In the genomic region with DNA sequence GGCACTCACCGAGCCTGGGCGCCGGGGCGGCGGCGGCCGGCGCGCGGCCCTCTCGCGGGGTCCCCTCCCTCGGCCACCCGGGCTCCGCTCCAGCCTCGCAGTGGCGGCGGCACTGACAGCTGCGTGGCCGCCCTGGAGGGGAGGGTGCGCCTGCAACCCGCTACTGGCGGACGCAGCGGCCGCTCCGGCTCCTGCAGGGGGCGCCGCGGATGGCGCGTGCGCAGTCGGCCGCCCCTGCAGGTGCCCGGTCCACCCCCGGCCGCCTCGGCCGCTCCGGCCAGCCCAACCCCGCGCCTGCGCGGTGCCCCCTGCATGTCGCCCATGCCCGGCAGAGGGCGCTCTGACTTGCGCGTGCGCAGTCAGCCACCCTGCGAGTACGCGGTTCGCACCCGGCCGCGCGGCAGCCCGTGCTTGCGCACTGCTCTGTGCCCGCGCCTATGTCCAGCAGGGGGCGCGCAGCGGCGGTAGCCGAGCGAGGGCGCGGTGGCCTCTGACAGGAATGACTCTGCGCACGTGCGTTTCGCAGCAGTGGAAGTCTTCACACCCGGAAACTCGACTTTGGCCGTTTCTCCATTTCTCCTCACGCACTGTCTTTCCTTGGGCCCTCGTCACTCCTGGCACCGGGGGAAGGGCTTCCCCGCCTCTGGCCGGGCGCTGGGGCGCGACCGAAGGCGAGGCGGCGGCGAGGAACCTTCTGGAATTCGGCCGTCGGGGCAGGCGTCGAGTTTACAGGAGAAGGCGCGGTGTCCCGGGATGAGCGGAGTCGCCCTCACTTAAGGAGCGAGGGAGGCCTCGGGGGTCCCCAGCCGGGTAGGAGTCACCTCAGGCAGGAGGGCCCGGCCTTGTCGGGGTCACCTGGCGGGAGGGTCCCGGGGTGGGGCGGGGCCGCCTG, we compare ENCODE assay signal across 8 cellular contexts. TPM values are rescaled to one million over a fixed set of nuclear protein-coding genes. Genes with fewer than 3 reads are reported as not detected.
DNase-seq lines count a peak whose midpoint lies in the region; ATAC-seq and TF ChIP-seq lines count a peak whose summit lies in the region.

Gene ABCA3, minus strand, starts transcription at position 165 of the 892 bp plus-strand sequence. CDS start 14,262 bp downstream, outside the sequence.

- peaks cover 2% of the 10 kb centered on the region for H3K27me3 ChIP-seq in CD4-positive, CD25-positive, alpha-beta regulatory T cell (ENCODE audit: control insufficient read depth, insufficient read depth, low read length)
- peaks cover 8 to 18% of the 10 kb centered on the region in 2 donors for H3K27me3 ChIP-seq in duodenal mucosa (ENCODE audit: control insufficient read depth in 1 of 2, insufficient read depth in 2 of 2, low read length in 2 of 2)

- peak; percentile 92 for ATAC-seq in CD4-positive, CD25-positive, alpha-beta regulatory T cell (ENCODE audit: low read depth in 2 of 2)
- ATAC-seq in GM19395 (IDR thresholded peaks at IDR 0.05; ENCODE audit: unreplicated experiment) (peak; percentile 72), HG03558 (IDR thresholded peaks at IDR 0.05; ENCODE audit: extremely low read depth, unreplicated experiment) (peak; percentile 72)

- peaks cover 24% of the 10 kb centered on the region for H3K27me3 Mint-ChIP-seq in CD4-positive, CD25-positive, alpha-beta regulatory T cell

- no peak for TF ChIP-seq POLR2A in lower leg skin (IDR thresholded peaks at IDR 0.05)

- H3K4me3 Mint-ChIP-seq in CD4-positive, CD25-positive, alpha-beta regulatory T cell, result peak within 1 kb of the TSS; percentile 84 to 88 (median 88)

- peak within 1 kb of the TSS; percentile 48 for H3K4me3 ChIP-seq in CD4-positive, CD25-positive, alpha-beta regulatory T cell (ENCODE audit: low read depth, low read length)
- H3K4me3 ChIP-seq in duodenal mucosa (ENCODE audit: low read depth in 1 of 2, low read length in 2 of 2), result peak within 1 kb of the TSS; percentile 69 to 72
- peak within 1 kb of the TSS; percentile 60 for H3K4me3 ChIP-seq in lower leg skin (ENCODE audit: low read depth, poor library complexity, severe bottlenecking)

- no peak within 1 kb of the TSS for H3K27ac ChIP-seq in CD4-positive, CD25-positive, alpha-beta regulatory T cell (ENCODE audit: insufficient read depth, low read length, poor library complexity, severe bottlenecking)
- H3K27ac ChIP-seq in duodenal mucosa (ENCODE audit: low read depth, low read length), result no peak within 1 kb of the TSS

- no peaks in the 10 kb centered on the region for H3K9me3 ChIP-seq in CD4-positive, CD25-positive, alpha-beta regulatory T cell (ENCODE audit: control insufficient read depth in 2 of 2, low read length in 2 of 2)
- no peaks in the 10 kb centered on the region for H3K9me3 ChIP-seq in duodenal mucosa (ENCODE audit: control insufficient read depth in 1 of 2, low read length in 2 of 2)

- H3K4me1 Mint-ChIP-seq in CD4-positive, CD25-positive, alpha-beta regulatory T cell, result peaks cover 0 to 18% (median 12%) of the 10 kb centered on the region in 4 donors

- WGBS in lower leg skin, 2 donors, result 9 to 24% methylated on average over 35 to 62 of the region's 110 CpGs

- peak; percentile 81 to 93 (median 91) for DNase-seq in CD4-positive, CD25-positive, alpha-beta regulatory T cell
- DNase-seq in NCI-H748 (lab: John Stamatoyannopoulos, UW; ENCODE audit: unreplicated experiment) (peak; percentile 88), lower leg skin (ENCODE audit: low spot score in 2 of 2) (peak; percentile 86 to 98)
- peak; percentile 95 for DNase-seq in activated CD4-positive, alpha-beta T cell treated with anti-CD3 and anti-CD28 coated beads, Interleukin-2, amount 50 U/mL, for 48 hours
- DNase-seq in stimulated activated CD4-positive, alpha-beta T cell treated with anti-CD3 and anti-CD28 coated beads, Interleukin-4, amount 100 ng/mL, for 48 hours (ENCODE audit: low read depth in 2 of 2), result peak; percentile 91 to 96

- peaks cover 14% of the 10 kb centered on the region for H3K4me1 ChIP-seq in CD4-positive, CD25-positive, alpha-beta regulatory T cell (ENCODE audit: control insufficient read depth, insufficient read depth, low read length, poor library complexity, severe bottlenecking)
- H3K4me1 ChIP-seq in duodenal mucosa (ENCODE audit: control insufficient read depth in 1 of 2, insufficient read depth in 2 of 2, low read length in 2 of 2), result peaks cover 5 to 11% of the 10 kb centered on the region in 2 donors

- no peaks in the 10 kb centered on the region for H3K36me3 Mint-ChIP-seq in CD4-positive, CD25-positive, alpha-beta regulatory T cell

- H3K9me3 Mint-ChIP-seq in CD4-positive, CD25-positive, alpha-beta regulatory T cell, result peaks cover 0 to 1% (median 0%) of the 10 kb centered on the region in 7 donors

- H3K9ac ChIP-seq in duodenal mucosa (ENCODE audit: low read depth in 1 of 2, low read length in 2 of 2), result peak within 1 kb of the TSS; percentile 43 to 54

- H3K27ac Mint-ChIP-seq in CD4-positive, CD25-positive, alpha-beta regulatory T cell, result peak within 1 kb of the TSS in 2 of 3 donors; percentile 38 to 65

- TF ChIP-seq CTCF in lower leg skin (IDR thresholded peaks at IDR 0.05), result peak; percentile 56 to 99 (median 98)

- no peaks in the 10 kb centered on the region for H3K36me3 ChIP-seq in CD4-positive, CD25-positive, alpha-beta regulatory T cell (ENCODE audit: control insufficient read depth, insufficient read depth, low read length)
- no peaks in the 10 kb centered on the region for H3K36me3 ChIP-seq in duodenal mucosa (ENCODE audit: control insufficient read depth in 1 of 2, insufficient read depth in 2 of 2, low read length in 2 of 2)

- intact Hi-C loops in lower leg skin (cut with DNase I; ENCODE audit: low total_unique reads), result loop anchor here (1.0 kb wide), 1 partner anchor 159 kb away; no protein-coding TSS in a partner anchor

RNA-seq across cellular contexts. Expression of gene ABCA3, which starts in this region (rescaled TPM):
- 5.1 TPM for total RNA-seq in CD4-positive, CD25-positive, alpha-beta regulatory T cell
- 1 to 10 TPM; 1.1 to 2.2 (median 2.0) TPM for polyA plus RNA-seq in CD4-positive, CD25-positive, alpha-beta regulatory T cell
- 10 to 100 TPM in 1 of 4 donors, 1 to 10 TPM in 3; 5.4 to 10.3 (median 9.5) TPM for total RNA-seq in lower leg skin
